In the genomic region with DNA sequence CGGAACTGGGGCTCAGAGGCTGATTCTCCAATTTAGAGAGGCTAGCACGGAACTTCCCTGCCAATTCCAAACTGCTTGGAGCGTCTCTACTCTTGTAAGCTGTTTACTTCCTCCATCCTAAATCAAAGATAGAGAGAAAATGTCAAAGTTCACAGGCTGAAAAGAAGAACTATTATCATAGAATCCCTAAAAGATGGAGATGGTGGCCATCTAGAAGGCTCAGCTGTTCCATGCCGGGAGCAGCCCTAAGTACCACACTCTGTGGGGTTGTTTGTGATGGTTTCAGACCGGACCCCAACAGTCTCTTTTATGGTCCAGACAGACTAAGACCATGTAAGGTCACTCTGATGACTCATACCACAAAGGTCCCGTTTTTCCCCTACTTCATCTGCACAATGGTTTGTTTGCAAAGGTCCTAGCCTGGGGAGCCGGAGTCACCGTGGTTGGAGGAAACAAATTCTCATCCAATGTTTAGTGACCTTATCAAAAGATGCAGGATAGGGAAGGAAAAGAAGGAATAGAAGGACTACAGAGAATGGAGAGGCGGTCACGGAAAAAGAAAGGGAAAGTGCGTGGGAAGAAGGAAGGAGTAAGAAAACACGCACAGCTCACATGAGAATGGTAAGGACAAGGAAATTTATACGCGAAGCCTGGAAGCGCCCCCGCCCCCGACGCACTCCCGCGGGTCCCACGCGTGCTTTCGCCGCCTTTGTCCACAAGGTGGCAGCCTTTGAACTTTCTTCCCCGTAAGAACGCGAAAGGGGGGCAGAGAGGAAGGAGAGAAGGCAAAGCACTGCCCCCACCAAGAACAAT, we compare ENCODE assay signal across 8 cellular contexts. TPM values are rescaled to one million over a fixed set of nuclear protein-coding genes. Genes with fewer than 3 reads are reported as not detected.
A peak's percentile ranks its signal among the peaks of the same experiment; 100 is the strongest.
DNase-seq lines count a peak whose midpoint lies in the region; ATAC-seq and TF ChIP-seq lines count a peak whose summit lies in the region.

No MANE protein-coding gene starts in this region.

- no peaks in the 10 kb centered on the region for H3K36me3 ChIP-seq in BLaER1
- no peaks in the 10 kb centered on the region for H3K36me3 ChIP-seq in GM23248 (ENCODE audit: low read depth)
- no peaks in the 10 kb centered on the region for H3K36me3 ChIP-seq in esophagus muscularis mucosa
- H3K36me3 ChIP-seq in muscle layer of colon (ENCODE audit: insufficient read depth, low read length) = no peaks in the 10 kb centered on the region

- H3K4me3 ChIP-seq in BLaER1 (peak overlapping the region; percentile 78), GM23248 (peak overlapping the region; percentile 91), esophagus muscularis mucosa (peak overlapping the region; percentile 80 to 94 (median 90)), muscle layer of colon (ENCODE audit: low read depth in 1 of 2, low read length in 2 of 2) (peak overlapping the region; percentile 85 to 88)

- peaks cover 28% of the 10 kb centered on the region for H3K27me3 ChIP-seq in BLaER1
- no peaks in the 10 kb centered on the region for H3K27me3 ChIP-seq in GM23248 (replicated peaks; ENCODE audit: insufficient read depth)
- no peaks in the 10 kb centered on the region for H3K27me3 ChIP-seq in esophagus muscularis mucosa
- no peaks in the 10 kb centered on the region for H3K27me3 ChIP-seq in muscle layer of colon (ENCODE audit: control insufficient read depth in 1 of 2, insufficient read depth in 2 of 2, low read length in 2 of 2)

- H3K9me3 ChIP-seq in BLaER1 = no peaks in the 10 kb centered on the region
- no peaks in the 10 kb centered on the region for H3K9me3 ChIP-seq in GM23248 (ENCODE audit: low read depth)
- H3K9me3 ChIP-seq in esophagus muscularis mucosa = no peaks in the 10 kb centered on the region
- no peaks in the 10 kb centered on the region for H3K9me3 ChIP-seq in muscle layer of colon (ENCODE audit: low read length)

- H3K4me1 ChIP-seq in BLaER1 (peaks cover 13% of the 10 kb centered on the region), GM23248 (ENCODE audit: insufficient read depth) (peaks cover 50% of the 10 kb centered on the region), esophagus muscularis mucosa (peaks cover 18 to 49% (median 47%) of the 10 kb centered on the region in 4 donors), muscle layer of colon (ENCODE audit: insufficient read depth, low read length) (peaks cover 23% of the 10 kb centered on the region)

- 0 out of 2 replicates have a peak overlapping the region, but pooled peaks have one; percentile 53 for H3K9ac ChIP-seq in BLaER1
- peak overlapping the region; percentile 92 for H3K9ac ChIP-seq in GM23248
- peak overlapping the region; percentile 11 for H3K9ac ChIP-seq in muscle layer of colon (ENCODE audit: low read length)

- intact Hi-C loops in esophagus muscularis mucosa (cut with DNase I) = loop anchor here (1.0 to 5.0 kb wide), 3 partner anchors 70 to 425 kb away; partner anchors contain the start of gene NFU1

- no peak for TF ChIP-seq EP300 in esophagus muscularis mucosa (IDR thresholded peaks at IDR 0.05)

- TF ChIP-seq POLR2A in esophagus muscularis mucosa (IDR thresholded peaks at IDR 0.05; ENCODE audit: low read depth) = no peak

- in situ Hi-C loops in GM23248 (cut with MboI) = loop anchor here (10.0 kb wide), 1 partner anchor 292 kb away; no protein-coding TSS in a partner anchor

- ATAC-seq in HG03378 (IDR thresholded peaks at IDR 0.05; ENCODE audit: unreplicated experiment) = no peak

- H3K79me2 ChIP-seq in GM23248 (ENCODE audit: insufficient read depth) = peaks cover 43% of the 10 kb centered on the region

- WGBS in GM23248 (ENCODE audit: low coverage in 1 of 2, low lambda C conversion rate in 2 of 2, missing lambda C conversion rate in 2 of 2), 2 experiments = 12% methylated on average over 27 of the region's 27 CpGs
- 13% methylated on average over 27 of the region's 27 CpGs for WGBS in esophagus muscularis mucosa

- H3K4me2 ChIP-seq in BLaER1 (peak overlapping the region; percentile 97), GM23248 (ENCODE audit: unreplicated experiment) (peak overlapping the region; percentile 98)

- peak overlapping the region; percentile 71 for H2AFZ ChIP-seq in GM23248

- H3K9me2 ChIP-seq in GM23248 (ENCODE audit: insufficient read depth) = no peaks in the 10 kb centered on the region

- H4K20me1 ChIP-seq in BLaER1 = peaks cover 11% of the 10 kb centered on the region; the same call in 1 of the 2 replicates
- no peaks in the 10 kb centered on the region for H4K20me1 ChIP-seq in GM23248 (ENCODE audit: insufficient read depth)

- H3F3A ChIP-seq in GM23248 (ENCODE audit: insufficient read depth) = peaks cover 39% of the 10 kb centered on the region

- no peak overlapping the region for H3K27ac ChIP-seq in BLaER1
- peak overlapping the region; percentile 70 for H3K27ac ChIP-seq in GM23248
- peak overlapping the region; percentile 91 to 93 (median 92) for H3K27ac ChIP-seq in esophagus muscularis mucosa (replicated peaks in 1 of 4)
- peak overlapping the region; percentile 59 for H3K27ac ChIP-seq in muscle layer of colon (ENCODE audit: low read depth, low read length)
- H3K27ac ChIP-seq in substantia nigra (ENCODE audit: low read depth, low read length, poor library complexity, severe bottlenecking) = no peak overlapping the region

- DNase-seq in GM23248 = peak; percentile 88
- peak; percentile 62 for DNase-seq in NCI-H510A treated with DMSO at 0.1 percent for 48 hours (lab: John Stamatoyannopoulos, UW)
- DNase-seq in activated CD8-positive, alpha-beta memory T cell treated with anti-CD3 and anti-CD28 coated beads, Interleukin-2, amount 50 U/mL, for 48 hours = peak; percentile 68
- no peak for DNase-seq in esophagus muscularis mucosa (ENCODE audit: extremely low spot score)
- peak in 38 of 49 donors; percentile 12 to 68 (median 54) for DNase-seq in substantia nigra (lab: John Stamatoyannopoulos, UW)

- TF ChIP-seq CTCF in esophagus muscularis mucosa (IDR thresholded peaks at IDR 0.05) = peak; percentile 83 to 90 (median 86)

RNA-seq across cellular contexts. Expression of gene ANTXR1, which starts 0.5 kb away (rescaled TPM):
- total RNA-seq in GM23248 (2014; rRNA removed; shearing (Covaris generic)) = 126 and 128 TPM in 2 replicates
- polyA plus RNA-seq in GM23248 (2016; fragmentation: Nextera tagmentation; extraction: Ambion mirVana) = 187 and 191 TPM in 2 replicates
- 100 to 1,000 TPM in 1 of 4 donors, 10 to 100 TPM in 3; 74.6 to 115 (median 92.1) TPM for total RNA-seq in esophagus muscularis mucosa

RNA-seq across cellular contexts. Expression of gene GKN1, which starts 38.1 kb away (rescaled TPM):
- total RNA-seq in GM23248 (2014; rRNA removed; shearing (Covaris generic)) = not detected in 2 replicates
- not detected in 2 replicates for polyA plus RNA-seq in GM23248 (2016; fragmentation: Nextera tagmentation; extraction: Ambion mirVana)
- not detected for total RNA-seq in esophagus muscularis mucosa

RNA-seq across cellular contexts. Expression of gene GKN2, which starts 59.8 kb away (rescaled TPM):
- not detected in 2 replicates for total RNA-seq in GM23248 (2014; rRNA removed; shearing (Covaris generic))
- not detected in 2 replicates for polyA plus RNA-seq in GM23248 (2016; fragmentation: Nextera tagmentation; extraction: Ambion mirVana)
- not detected for total RNA-seq in esophagus muscularis mucosa

Comparison
In these comparisons a context has a peak if more than half of its experiments do, and no peak if none do; other contexts are left out.
1. H3K27ac ChIP-seq: peak in GM23248 (single experiment), esophagus muscularis mucosa (4 of 4) and muscle layer of colon (single experiment); none in BLaER1 (single experiment) and substantia nigra (single experiment).
2. H3K9ac ChIP-seq: peak in every context shown above with its lines; median percentile 92 in GM23248; 53 in BLaER1; 11 in muscle layer of colon.
3. Peak in every context shown above with its lines, with median percentiles within 50 percentile points of each other: H3K4me3 ChIP-seq.